ENCODE assay signal across 2 cellular contexts in genomic region chr2:197327776-197328169, GRCh38.
TF ChIP-seq lines count a peak whose summit lies in the region.

No MANE protein-coding gene starts in this region.

TF ChIP-seq in SK-N-SH, 30 proteins besides CTCF, POLR2A, EP300 and RAD21 (continued from another document):
- TF ChIP-seq IRF3 (IDR thresholded peaks at IDR 0.05; ENCODE audit: low read depth, low read length) (no peak), NFIC (IDR thresholded peaks at IDR 0.05; ENCODE audit: borderline replicate concordance) (no peak), PBX3 (IDR thresholded peaks at IDR 0.05) (no peak), FOXJ3 (CRISPR knock-in tag; IDR thresholded peaks at IDR 0.05) (no peak), SMC3 (IDR thresholded peaks at IDR 0.05; ENCODE audit: low read depth, low read length) (no peak), JUND (IDR thresholded peaks at IDR 0.05) (no peak), FOXM1 (IDR thresholded peaks at IDR 0.05; ENCODE audit: low read depth) (no peak), CHD2 (IDR thresholded peaks at IDR 0.05; ENCODE audit: low read length, partially characterized antibody) (no peak), USF2 (IDR thresholded peaks at IDR 0.05; ENCODE audit: borderline replicate concordance, low read depth, low read length) (no peak), NRF1 (IDR thresholded peaks at IDR 0.05; ENCODE audit: low read depth, low read length) (no peak), MEF2A (IDR thresholded peaks at IDR 0.05; ENCODE audit: borderline replicate concordance, low read depth) (no peak), SIN3A (IDR thresholded peaks at IDR 0.05; ENCODE audit: borderline replicate concordance, low read depth, low read length) (no peak), YY1 (IDR thresholded peaks at IDR 0.05; ENCODE audit: low read depth) (no peak), GATA2 (CRISPR knock-in tag; IDR thresholded peaks at IDR 0.05) (no peak), MAX (IDR thresholded peaks at IDR 0.05; ENCODE audit: low read depth) (no peak), TAF1 (IDR thresholded peaks at IDR 0.05; ENCODE audit: borderline replicate concordance, low read depth, low read length) (no peak)

TF ChIP-seq in SK-N-SH treated with all-trans-retinoic acid at 6 μM for 48 hours, 23 proteins besides CTCF, POLR2A, EP300 and RAD21 (continued from another document):
- TF ChIP-seq ZNF565 (CRISPR knock-in tag; conservative IDR thresholded peaks at IDR 0.05; ENCODE audit: low read depth) (no peak), TOX (CRISPR knock-in tag; IDR thresholded peaks at IDR 0.05; ENCODE audit: borderline replicate concordance) (no peak), SNAI2 (CRISPR knock-in tag; IDR thresholded peaks at IDR 0.05) (no peak), POU6F1 (CRISPR knock-in tag; IDR thresholded peaks at IDR 0.05; ENCODE audit: borderline replicate concordance, low read depth) (no peak), BACH2 (CRISPR knock-in tag; IDR thresholded peaks at IDR 0.05; ENCODE audit: borderline replicate concordance) (no peak)
